Comparison of ENCODE assay signal across 10 cellular contexts in genomic region chr11:325796-326591, GRCh38. TPM values are rescaled to one million over a fixed set of nuclear protein-coding genes. Genes with fewer than 3 reads are reported as not detected.
A peak's percentile ranks its signal among the peaks of the same experiment; 100 is the strongest.
DNase-seq lines count a peak whose midpoint lies in the region; ATAC-seq and TF ChIP-seq lines count a peak whose summit lies in the region.
"Had no signal": no experiment of that assay in that cellular context is flagged by ENCODE, and none has a peak within 500 bp of the region (broad histone marks: within the 10 kb centered on the region; RNA-seq: fewer than 3 reads in every experiment).

No MANE protein-coding gene starts in this region.

- H2AFZ ChIP-seq in neural cell (ENCODE audit: low read depth, low read length), result no peak overlapping the region

- no peaks in the 10 kb centered on the region for H3K36me3 Mint-ChIP-seq in MCF 10A (ENCODE audit: insufficient read depth, unreplicated experiment)
- H3K36me3 Mint-ChIP-seq in dendritic cell treated with granulocyte-macrophage colony-stimulating factor and Interleukin-4, amounts not matched to agents 40 ng/mL and 50 ng/mL, for 4 days (ENCODE audit: low read depth), result peaks cover under 1% of the 10 kb centered on the region

- TF ChIP-seq RAD21 in neural cell (conservative IDR thresholded peaks at IDR 0.05), result no peak

- no peak overlapping the region for H3K4me3 ChIP-seq in breast epithelium
- H3K4me3 ChIP-seq in neural cell (ENCODE audit: low read length), result no peak overlapping the region
- no peak overlapping the region for H3K4me3 ChIP-seq in uterus
- H3K4me3 ChIP-seq in lower leg skin (ENCODE audit: low read depth, poor library complexity, severe bottlenecking), result no peak overlapping the region

- no peaks in the 10 kb centered on the region for H3K9me3 Mint-ChIP-seq in MCF 10A (ENCODE audit: unreplicated experiment)
- H3K9me3 Mint-ChIP-seq in dendritic cell treated with granulocyte-macrophage colony-stimulating factor and Interleukin-4, amounts not matched to agents 40 ng/mL and 50 ng/mL, for 4 days, result peaks cover 3% of the 10 kb centered on the region

- no peak overlapping the region for H3K27ac Mint-ChIP-seq in MCF 10A (ENCODE audit: low read depth, unreplicated experiment)
- H3K27ac Mint-ChIP-seq in dendritic cell treated with granulocyte-macrophage colony-stimulating factor and Interleukin-4, amounts not matched to agents 40 ng/mL and 50 ng/mL, for 4 days, result peak overlapping the region; percentile 88

- CTCF ChIA-PET in MCF 10A (lab: Yijun Ruan, JAX), result interaction anchor here (0.6 to 1.0 kb wide), 2 partner anchors 14 to 19 kb away, joined by 3 read pairs; no protein-coding TSS in a partner anchor

- H3K4me1 Mint-ChIP-seq in MCF 10A (ENCODE audit: insufficient read depth, unreplicated experiment), result no peaks in the 10 kb centered on the region
- peaks cover 40% of the 10 kb centered on the region for H3K4me1 Mint-ChIP-seq in dendritic cell treated with granulocyte-macrophage colony-stimulating factor and Interleukin-4, amounts not matched to agents 40 ng/mL and 50 ng/mL, for 4 days (ENCODE audit: low read depth)

- intact Hi-C loops in breast epithelium (cut with DNase I; ENCODE audit: low total_unique reads) (no loop called here), MCF 10A (cut with micrococcal nuclease) (no loop called here), uterus (cut with DNase I; ENCODE audit: low total_unique reads) (no loop called here), lower leg skin (cut with DNase I; ENCODE audit: low total_unique reads) (no loop called here)
- intact Hi-C loops in dendritic cell treated with granulocyte-macrophage colony-stimulating factor and Interleukin-4, amounts not matched to agents 40 ng/mL and 50 ng/mL, for 4 days (cut with micrococcal nuclease), result no loop called here

- no peak overlapping the region for H3K4me3 Mint-ChIP-seq in MCF 10A (ENCODE audit: unreplicated experiment)
- no peak overlapping the region for H3K4me3 Mint-ChIP-seq in dendritic cell treated with granulocyte-macrophage colony-stimulating factor and Interleukin-4, amounts not matched to agents 40 ng/mL and 50 ng/mL, for 4 days

- H3K27me3 ChIP-seq in breast epithelium, result no peaks in the 10 kb centered on the region
- no peaks in the 10 kb centered on the region for H3K27me3 ChIP-seq in neural cell (ENCODE audit: insufficient read depth, low read depth, low read length)
- no peaks in the 10 kb centered on the region for H3K27me3 ChIP-seq in uterus

- H3F3A ChIP-seq in neural cell (ENCODE audit: insufficient read depth, low read length, poor library complexity, severe bottlenecking), result no peaks in the 10 kb centered on the region

- H3K27ac ChIP-seq in breast epithelium, result peak overlapping the region; percentile 83 to 96
- H3K27ac ChIP-seq in neural cell (ENCODE audit: low read length), result no peak overlapping the region
- H3K27ac ChIP-seq in uterus, result peak overlapping the region; percentile 91 to 98

- no peaks in the 10 kb centered on the region for H3K79me2 ChIP-seq in neural cell (replicated peaks; ENCODE audit: insufficient read depth, low read length)

- H3K9me3 ChIP-seq in breast epithelium, result no peaks in the 10 kb centered on the region
- H3K9me3 ChIP-seq in neural cell (ENCODE audit: low read length), result no peaks in the 10 kb centered on the region
- H3K9me3 ChIP-seq in uterus, result no peaks in the 10 kb centered on the region

- WGBS in lower leg skin, 2 donors, result 85 to 90% methylated on average over 29 to 30 of the region's 30 CpGs

- H3K36me3 ChIP-seq in breast epithelium (no peaks in the 10 kb centered on the region), neural cell (ENCODE audit: insufficient read depth, low read length) (no peaks in the 10 kb centered on the region), uterus (no peaks in the 10 kb centered on the region)

- POLR2A ChIA-PET in MCF 10A (lab: Yijun Ruan, JAX), result no interaction called here

- TF ChIP-seq POLR2A in breast epithelium (IDR thresholded peaks at IDR 0.05), result no peak
- TF ChIP-seq POLR2A in uterus (IDR thresholded peaks at IDR 0.05), result no peak
- no peak for TF ChIP-seq POLR2A in lower leg skin (IDR thresholded peaks at IDR 0.05)

- H3K4me2 ChIP-seq in neural cell (ENCODE audit: low read length), result no peak overlapping the region

- TF ChIP-seq EP300 in neural cell (conservative IDR thresholded peaks at IDR 0.05; ENCODE audit: poor library complexity, severe bottlenecking), result peak; percentile 29

- TF ChIP-seq CTCF in breast epithelium (IDR thresholded peaks at IDR 0.05), result no peak
- TF ChIP-seq CTCF in MCF 10A (IDR thresholded peaks at IDR 0.05; ENCODE audit: unreplicated experiment), result no peak
- no peak for TF ChIP-seq CTCF in neural cell (IDR thresholded peaks at IDR 0.05; ENCODE audit: poor library complexity, severe bottlenecking)
- no peak for TF ChIP-seq CTCF in uterus (IDR thresholded peaks at IDR 0.05)
- no peak for TF ChIP-seq CTCF in lower leg skin (IDR thresholded peaks at IDR 0.05)

- H3K4me1 ChIP-seq in breast epithelium, result peaks cover 0 to 13% of the 10 kb centered on the region in 2 donors
- peaks cover 5 to 25% of the 10 kb centered on the region in 2 donors for H3K4me1 ChIP-seq in uterus

- no peaks in the 10 kb centered on the region for H4K20me1 ChIP-seq in neural cell (ENCODE audit: insufficient read depth)

- peak overlapping the region; percentile 20 for H3K9ac ChIP-seq in neural cell (ENCODE audit: low read length)

- BruUV-seq in MCF 10A (replicated peaks; lab: Mats Ljungman, UMichigan), result no TSS peak

- no peak for DNase-seq in breast epithelium (ENCODE audit: low spot score in 2 of 2)
- no peak for DNase-seq in MCF 10A (ENCODE audit: unreplicated experiment)
- DNase-seq in uterus, result peak; percentile 17 to 43
- no peak for DNase-seq in lower leg skin (ENCODE audit: low spot score in 2 of 2)
- no peak for DNase-seq in NCI-H1436 treated with DMSO at 0.1 percent for 48 hours (lab: John Stamatoyannopoulos, UW)
- DNase-seq: NCI-H748 treated with DMSO at 0.1 percent for 48 hours had no signal

- H3K9me2 ChIP-seq in neural cell (ENCODE audit: insufficient read depth, low read length), result no peaks in the 10 kb centered on the region

- no peaks in the 10 kb centered on the region for H3K27me3 Mint-ChIP-seq in MCF 10A (ENCODE audit: insufficient read depth, unreplicated experiment)
- H3K27me3 Mint-ChIP-seq in dendritic cell treated with granulocyte-macrophage colony-stimulating factor and Interleukin-4, amounts not matched to agents 40 ng/mL and 50 ng/mL, for 4 days, result peaks cover 15% of the 10 kb centered on the region

- no peak for ATAC-seq in HG02981 (IDR thresholded peaks at IDR 0.05; ENCODE audit: unreplicated experiment)

TF ChIP-seq in neural cell, 6 proteins besides CTCF, POLR2A, EP300 and RAD21 (continues in another document):
- TF ChIP-seq POLR2AphosphoS5 (IDR thresholded peaks at IDR 0.05) (peak; percentile 96), EZH2 (IDR thresholded peaks at IDR 0.05; ENCODE audit: borderline replicate concordance, insufficient read depth, low read length, poor library complexity, severe bottlenecking) (no peak), TAF1 (IDR thresholded peaks at IDR 0.05; ENCODE audit: low read depth) (no peak)

RNA-seq across cellular contexts. Expression of gene IFITM3, which starts 5.3 kb away (rescaled TPM):
- total RNA-seq in breast epithelium (100 to 1,000 TPM; 158 to 361 (median 195) TPM), MCF 10A (2022) (415 and 497 TPM in 2 replicates), uterus (1,000 to 10,000 TPM in 1 of 4 donors, 100 to 1,000 TPM in 2, 10 to 100 TPM in 1; 22.2 to 1,343 (median 242) TPM), lower leg skin (100 to 1,000 TPM in 1 of 4 donors, 10 to 100 TPM in 3; 39.6 to 124 (median 84.2) TPM)
- not detected in 2 replicates for polyA plus RNA-seq in neural cell
- not detected in 2 replicates for polyA minus RNA-seq in neural cell

RNA-seq across cellular contexts. Expression of gene IFITM1, which starts 12.2 kb away (rescaled TPM):
- total RNA-seq in breast epithelium, result 100 to 1,000 TPM; 129 to 321 (median 142) TPM
- 1.8 and 4.8 TPM in 2 replicates for total RNA-seq in MCF 10A (2022)
- polyA plus RNA-seq in neural cell, result 0.35 TPM in 1 of 2 replicates, not detected in the other
- polyA minus RNA-seq in neural cell, result not detected in 2 replicates
- total RNA-seq in uterus, result 100 to 1,000 TPM in 2 of 4 donors, 10 to 100 TPM in 2; 13.4 to 672 (median 239) TPM
- total RNA-seq in lower leg skin, result 100 to 1,000 TPM in 1 of 4 donors, 10 to 100 TPM in 3; 44.2 to 114 (median 65.4) TPM

RNA-seq across cellular contexts. Expression of gene IFITM2, which starts 18.4 kb away (rescaled TPM):
- total RNA-seq in breast epithelium (100 to 1,000 TPM in 2 of 3 donors, 10 to 100 TPM in 1; 81.4 to 404 (median 129) TPM), MCF 10A (2022) (288 and 314 TPM in 2 replicates), uterus (100 to 1,000 TPM in 3 of 4 donors, 10 to 100 TPM in 1; 27.8 to 926 (median 269) TPM), lower leg skin (10 to 100 TPM; 22.2 to 99.4 (median 52.9) TPM)
- 2.3 TPM in 1 of 2 replicates, not detected in the other for polyA plus RNA-seq in neural cell
- polyA minus RNA-seq in neural cell, result not detected in 2 replicates

RNA-seq across cellular contexts. Expression of gene IFITM5, which starts 26.7 kb away (rescaled TPM):
- total RNA-seq in breast epithelium (not detected), MCF 10A (2022) (not detected in 2 replicates), uterus (not detected), lower leg skin (not detected)
- polyA plus RNA-seq in neural cell, result not detected in 2 replicates
- not detected in 2 replicates for polyA minus RNA-seq in neural cell
- polyA plus RNA-seq: fibroblast of lung had no signal

RNA-seq across cellular contexts. Expression of gene PGGHG, which starts 37.1 kb away (rescaled TPM):
- total RNA-seq in breast epithelium (10 to 100 TPM; 13.0 to 63.9 (median 37.3) TPM), MCF 10A (2022) (6.3 and 8.5 TPM in 2 replicates), uterus (10 to 100 TPM in 3 of 4 donors, 1 to 10 TPM in 1; 7.9 to 29.1 (median 14.2) TPM), lower leg skin (1 to 10 TPM; 4.0 to 7.7 (median 6.9) TPM)
- polyA plus RNA-seq in neural cell, result 2.1 and 6.0 TPM in 2 replicates
- 0.49 and 0.81 TPM in 2 replicates for polyA minus RNA-seq in neural cell

Comparison
In these comparisons a context has a peak if more than half of its experiments do, and no peak if none do; other contexts are left out.
1. DNase-seq: peak in uterus (2 of 2); none in breast epithelium (0 of 2), MCF 10A (single experiment), lower leg skin (0 of 2) and NCI-H1436 treated with DMSO at 0.1 percent for 48 hours (single experiment).